Comparison of ENCODE assay signal across 9 cellular contexts in the genomic region with DNA sequence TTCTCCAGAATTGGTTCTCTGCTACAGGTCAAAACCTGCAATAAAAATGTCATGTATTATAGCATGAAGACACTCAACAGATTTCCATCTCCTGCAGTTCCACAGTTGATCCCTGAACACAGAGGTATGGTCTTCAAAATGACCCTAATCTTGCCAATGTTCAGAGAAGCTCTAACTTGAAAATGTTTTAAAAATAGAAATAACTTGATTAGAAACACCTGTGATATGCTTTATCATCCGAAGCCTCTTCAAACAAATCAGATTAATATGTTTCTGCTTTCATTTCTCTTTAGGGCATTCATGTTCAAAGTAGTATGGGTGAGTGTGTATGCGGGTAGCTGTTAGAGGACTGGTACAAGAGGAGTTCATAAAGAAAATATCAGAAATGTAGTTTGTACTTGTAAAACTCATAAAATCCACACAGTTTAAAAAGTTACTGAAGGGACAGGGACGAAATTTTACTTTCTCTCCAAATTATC.
DNase-seq lines count a peak whose midpoint lies in the region; ATAC-seq, FAIRE-seq and TF ChIP-seq lines count a peak whose summit lies in the region.
"Had no signal": no experiment of that assay in that cellular context is flagged by ENCODE, and none has a peak within 500 bp of the region (broad histone marks: within the 10 kb centered on the region; RNA-seq: fewer than 3 reads in every experiment).

No MANE protein-coding gene starts in this region.

- WGBS in A549 (ENCODE audit: missing lambda C conversion rate): 42% methylated on average over 3 of the region's 3 CpGs

- CTCF ChIA-PET in A549 (lab: Yijun Ruan, JAX): interaction anchor here (0.7 to 1.1 kb wide), 2 partner anchors 79 to 818 kb away, joined by 3 read pairs; a partner anchor contains a TSS

- FAIRE-seq in A549 (lab: Jason Lieb, UNC): no peak
- peak; percentile 61 for FAIRE-seq in GM18507 (lab: Jason Lieb, UNC)
- FAIRE-seq in D721Med (lab: Jason Lieb, UNC): no peak

- peak in 1 of 2 experiments; percentile 38; a peak in 1 of 6 replicates for ATAC-seq in A549
- ATAC-seq in GM19023 (IDR thresholded peaks at IDR 0.05; ENCODE audit: unreplicated experiment): no peak
- no peak for ATAC-seq in HG03520 (IDR thresholded peaks at IDR 0.05; ENCODE audit: unreplicated experiment)

- no peak overlapping the region for H3K9ac ChIP-seq in fibroblast of lung (ENCODE audit: insufficient read depth, low read length)

- no peak overlapping the region for H2AFZ ChIP-seq in fibroblast of lung (ENCODE audit: low read length)

- no peak for TF ChIP-seq EP300 in A549 (IDR thresholded peaks at IDR 0.05)

- POLR2A ChIA-PET in A549 (lab: Yijun Ruan, JAX): interaction anchor here (0.8 kb wide), 1 partner anchor 79 kb away, joined by 3 read pairs; a partner anchor contains a TSS

- no peaks in the 10 kb centered on the region for H3K27me3 ChIP-seq in fibroblast of lung (ENCODE audit: control insufficient read depth, insufficient read depth, low read length)

- H3K4me1 ChIP-seq in A549 (peaks cover 67% of the 10 kb centered on the region; the same call in 2 of the 3 replicates), fibroblast of lung (ENCODE audit: control insufficient read depth, extremely low read depth, insufficient read depth, low read length) (peaks cover 13% of the 10 kb centered on the region)

- no peaks in the 10 kb centered on the region for H3K36me3 ChIP-seq in fibroblast of lung (ENCODE audit: control insufficient read depth, insufficient read depth, low read length)

- peak overlapping the region; percentile 81 for H3K4me2 ChIP-seq in A549
- H3K4me2 ChIP-seq in fibroblast of lung (ENCODE audit: extremely low read depth, insufficient read depth, low read length): peak overlapping the region; percentile 78

- H4K20me1 ChIP-seq in fibroblast of lung (ENCODE audit: control insufficient read depth, extremely low read depth, insufficient read depth, low read length): no peaks in the 10 kb centered on the region

- TF ChIP-seq RAD21 in A549 (conservative IDR thresholded peaks at IDR 0.05 in 1 of 2, IDR thresholded peaks at IDR 0.05 in 1 of 2): no peak

- DNase-seq in A549 (ENCODE audit: low read depth in 1 of 2, low spot score in 1 of 2) (no peak), GM18507 (ENCODE audit: extremely low spot score, insufficient read length, low read depth) (no peak), SK-N-DZ (ENCODE audit: low spot score) (peak; percentile 95), fibroblast of lung (ENCODE audit: low read depth in 2 of 2) (peak in 1 of 2 donors; percentile 48), D721Med (ENCODE audit: insufficient read length, low spot score) (no peak), NCI-H345 (lab: John Stamatoyannopoulos, UW) (no peak)
- DNase-seq: glutamatergic neuron had no signal

- TF ChIP-seq CTCF in A549 (IDR thresholded peaks at IDR 0.05): no peak
- no peak for TF ChIP-seq CTCF in fibroblast of lung (conservative IDR thresholded peaks at IDR 0.05 in 1 of 2, IDR thresholded peaks at IDR 0.05 in 1 of 2; ENCODE audit: low read depth in 1 of 2, low read length in 2 of 2)
- no peak for TF ChIP-seq CTCF in D721Med (IDR thresholded peaks at IDR 0.05; ENCODE audit: insufficient read depth, missing control alignments)

- TF ChIP-seq POLR2A in A549 (IDR thresholded peaks at IDR 0.05; ENCODE audit: low read length): no peak

- H3K79me2 ChIP-seq in fibroblast of lung (ENCODE audit: control insufficient read depth, insufficient read depth, low read length): peaks cover 100% of the 10 kb centered on the region

- peak overlapping the region; percentile 15; the same call in 1 of the 3 replicates for H3K4me3 ChIP-seq in A549
- H3K4me3 ChIP-seq in fibroblast of lung (replicated peaks in 1 of 4; ENCODE audit: control extremely low read depth in 1 of 4, insufficient read depth in 1 of 4, low read depth in 3 of 4, low read length in 4 of 4): peak overlapping the region in 1 of 4 experiments; percentile 9

- H3K27ac ChIP-seq in A549 (peak overlapping the region; percentile 47), fibroblast of lung (ENCODE audit: insufficient read depth, low read length) (peak overlapping the region; percentile 16)

- no peaks in the 10 kb centered on the region for H3K9me3 ChIP-seq in A549
- H3K9me3 ChIP-seq in fibroblast of lung (ENCODE audit: control insufficient read depth, insufficient read depth, low read depth, low read length): no peaks in the 10 kb centered on the region

TF ChIP-seq in A549, 52 proteins besides CTCF, POLR2A, EP300 and RAD21:
- TF ChIP-seq CHD4 (IDR thresholded peaks at IDR 0.05; ENCODE audit: borderline replicate concordance) (no peak), HDAC2 (IDR thresholded peaks at IDR 0.05) (no peak), FOXS1 (CRISPR knock-in tag; IDR thresholded peaks at IDR 0.05) (no peak), HOXB13 (CRISPR knock-in tag; IDR thresholded peaks at IDR 0.05; ENCODE audit: low read depth) (no peak), HEYL (CRISPR knock-in tag; IDR thresholded peaks at IDR 0.05) (no peak), FOSB (CRISPR knock-in tag; IDR thresholded peaks at IDR 0.05) (no peak), PHF8 (IDR thresholded peaks at IDR 0.05; ENCODE audit: borderline replicate concordance, low read depth) (no peak), JUN (IDR thresholded peaks at IDR 0.05) (no peak), KDM1A (IDR thresholded peaks at IDR 0.05; ENCODE audit: low read depth) (no peak), GATA3 (IDR thresholded peaks at IDR 0.05; ENCODE audit: borderline replicate concordance) (no peak), POLR2AphosphoS2 (conservative IDR thresholded peaks at IDR 0.05; ENCODE audit: low read length) (no peak), CEBPB (IDR thresholded peaks at IDR 0.05) (no peak)
- TF ChIP-seq, protein P1, sequence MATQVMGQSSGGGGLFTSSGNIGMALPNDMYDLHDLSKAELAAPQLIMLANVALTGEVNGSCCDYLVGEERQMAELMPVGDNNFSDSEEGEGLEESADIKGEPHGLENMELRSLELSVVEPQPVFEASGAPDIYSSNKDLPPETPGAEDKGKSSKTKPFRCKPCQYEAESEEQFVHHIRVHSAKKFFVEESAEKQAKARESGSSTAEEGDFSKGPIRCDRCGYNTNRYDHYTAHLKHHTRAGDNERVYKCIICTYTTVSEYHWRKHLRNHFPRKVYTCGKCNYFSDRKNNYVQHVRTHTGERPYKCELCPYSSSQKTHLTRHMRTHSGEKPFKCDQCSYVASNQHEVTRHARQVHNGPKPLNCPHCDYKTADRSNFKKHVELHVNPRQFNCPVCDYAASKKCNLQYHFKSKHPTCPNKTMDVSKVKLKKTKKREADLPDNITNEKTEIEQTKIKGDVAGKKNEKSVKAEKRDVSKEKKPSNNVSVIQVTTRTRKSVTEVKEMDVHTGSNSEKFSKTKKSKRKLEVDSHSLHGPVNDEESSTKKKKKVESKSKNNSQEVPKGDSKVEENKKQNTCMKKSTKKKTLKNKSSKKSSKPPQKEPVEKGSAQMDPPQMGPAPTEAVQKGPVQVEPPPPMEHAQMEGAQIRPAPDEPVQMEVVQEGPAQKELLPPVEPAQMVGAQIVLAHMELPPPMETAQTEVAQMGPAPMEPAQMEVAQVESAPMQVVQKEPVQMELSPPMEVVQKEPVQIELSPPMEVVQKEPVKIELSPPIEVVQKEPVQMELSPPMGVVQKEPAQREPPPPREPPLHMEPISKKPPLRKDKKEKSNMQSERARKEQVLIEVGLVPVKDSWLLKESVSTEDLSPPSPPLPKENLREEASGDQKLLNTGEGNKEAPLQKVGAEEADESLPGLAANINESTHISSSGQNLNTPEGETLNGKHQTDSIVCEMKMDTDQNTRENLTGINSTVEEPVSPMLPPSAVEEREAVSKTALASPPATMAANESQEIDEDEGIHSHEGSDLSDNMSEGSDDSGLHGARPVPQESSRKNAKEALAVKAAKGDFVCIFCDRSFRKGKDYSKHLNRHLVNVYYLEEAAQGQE (IDR thresholded peaks at IDR 0.05): no peak
